ENCODE assay signal across 14 cellular contexts in the genomic region with DNA sequence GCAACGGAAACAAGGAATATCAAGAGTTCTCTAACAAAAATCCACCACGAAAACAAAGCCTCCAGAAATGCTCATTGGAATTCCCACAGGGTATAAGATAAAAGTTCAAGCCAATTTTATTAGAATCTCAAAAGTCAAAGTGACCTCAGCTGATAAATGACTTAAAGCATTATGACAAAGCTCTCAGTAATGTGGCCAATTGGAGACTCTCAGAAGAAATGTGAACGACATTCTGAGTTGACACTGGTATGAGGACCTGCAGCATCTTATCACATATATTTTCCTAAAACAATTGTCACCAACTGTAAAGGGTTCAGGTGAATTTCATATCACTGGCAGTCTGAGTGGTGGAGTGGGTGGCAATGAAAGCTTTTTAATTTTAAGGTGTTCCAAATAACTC.
DNase-seq lines count a peak whose midpoint lies in the region; ATAC-seq and TF ChIP-seq lines count a peak whose summit lies in the region.
"Had no signal": no experiment of that assay in that cellular context is flagged by ENCODE, and none has a peak within 500 bp of the region (broad histone marks: within the 10 kb centered on the region; RNA-seq: fewer than 3 reads in every experiment).

No MANE protein-coding gene starts in this region.

- no peaks in the 10 kb centered on the region for H3K27me3 Mint-ChIP-seq in CD4-positive, alpha-beta T cell
- no peaks in the 10 kb centered on the region for H3K27me3 Mint-ChIP-seq in activated naive CD8-positive, alpha-beta T cell treated with anti-CD3 and anti-CD28 coated beads for 36 hours
- no peaks in the 10 kb centered on the region for H3K27me3 Mint-ChIP-seq in natural killer cell (ENCODE audit: low read depth in 2 of 2)
- H3K27me3 Mint-ChIP-seq: effector memory CD8-positive, alpha-beta T cell had no signal

- H3K36me3 ChIP-seq in HUES48 (ENCODE audit: control insufficient read depth, insufficient read depth, low read length), result no peaks in the 10 kb centered on the region
- H3K36me3 ChIP-seq in aorta (ENCODE audit: control insufficient read depth in 1 of 2, insufficient read depth in 2 of 2, low read length in 1 of 2), result no peaks in the 10 kb centered on the region
- H3K36me3 ChIP-seq: left lung had no signal

- no peak for TF ChIP-seq CTCF in CD4-positive, alpha-beta T cell (IDR thresholded peaks at IDR 0.05)
- TF ChIP-seq CTCF in natural killer cell (IDR thresholded peaks at IDR 0.05), result no peak

- H3K9me3 Mint-ChIP-seq in CD4-positive, alpha-beta T cell, result no peaks in the 10 kb centered on the region
- H3K9me3 Mint-ChIP-seq in activated naive CD8-positive, alpha-beta T cell treated with anti-CD3 and anti-CD28 coated beads for 36 hours, result peaks cover 1% of the 10 kb centered on the region
- H3K9me3 Mint-ChIP-seq in natural killer cell, result no peaks in the 10 kb centered on the region
- H3K9me3 Mint-ChIP-seq: effector memory CD8-positive, alpha-beta T cell had no signal

- H3K27me3 ChIP-seq in CD4-positive, alpha-beta T cell (ENCODE audit: control insufficient read depth, insufficient read depth, low read length), result no peaks in the 10 kb centered on the region
- H3K27me3 ChIP-seq in HUES48 (ENCODE audit: control insufficient read depth, insufficient read depth, low read length) (no peaks in the 10 kb centered on the region), aorta (ENCODE audit: control insufficient read depth in 1 of 2, insufficient read depth in 2 of 2, low read length in 1 of 2) (no peaks in the 10 kb centered on the region)
- H3K27me3 ChIP-seq: left lung had no signal

- peaks cover 47% of the 10 kb centered on the region for H3K36me3 Mint-ChIP-seq in CD4-positive, alpha-beta T cell (ENCODE audit: low read depth)
- H3K36me3 Mint-ChIP-seq in activated naive CD8-positive, alpha-beta T cell treated with anti-CD3 and anti-CD28 coated beads for 36 hours, result peaks cover 62% of the 10 kb centered on the region
- H3K36me3 Mint-ChIP-seq in natural killer cell, result no peaks in the 10 kb centered on the region

- no peaks in the 10 kb centered on the region for H3K9me3 ChIP-seq in CD4-positive, alpha-beta T cell (ENCODE audit: control insufficient read depth, low read length)
- H3K9me3 ChIP-seq in HUES48 (ENCODE audit: control insufficient read depth, insufficient read depth, low read length) (no peaks in the 10 kb centered on the region), aorta (ENCODE audit: control insufficient read depth, low read length) (no peaks in the 10 kb centered on the region)
- H3K9me3 ChIP-seq: left lung had no signal

- no peak overlapping the region for H3K9ac ChIP-seq in HUES48 (ENCODE audit: low read depth, low read length)

- no peak for ATAC-seq in CD4-positive, alpha-beta T cell (ENCODE audit: poor library complexity)
- ATAC-seq in natural killer cell, result no peak
- no peak for ATAC-seq in aorta (ENCODE audit: low FRiP score)
- ATAC-seq in HG03025 (IDR thresholded peaks at IDR 0.05; ENCODE audit: low FRiP score, unreplicated experiment), result no peak
- ATAC-seq: effector memory CD8-positive, alpha-beta T cell; left lung had no signal

- H3K4me1 ChIP-seq in HUES48 (ENCODE audit: control insufficient read depth, insufficient read depth, low read length), result peaks cover 30% of the 10 kb centered on the region
- peaks cover 1 to 8% of the 10 kb centered on the region in 2 donors for H3K4me1 ChIP-seq in aorta (ENCODE audit: control insufficient read depth in 1 of 2, insufficient read depth in 2 of 2, low read length in 2 of 2)

- no peak for DNase-seq in CD4-positive, alpha-beta T cell
- no peak for DNase-seq in activated naive CD8-positive, alpha-beta T cell treated with anti-CD3 and anti-CD28 coated beads for 36 hours
- DNase-seq in natural killer cell, result no peak
- no peak for DNase-seq in islet precursor cell
- no peak for DNase-seq in HEK293T (ENCODE audit: extremely low spot score)
- no peak for DNase-seq in aorta
- DNase-seq: DMS79; effector memory CD8-positive, alpha-beta T cell; left lung; NCI-H1694; NCI-H446 treated with DMSO at 0.1 percent for 48 hours; SHP77 treated with DMSO at 0.1 percent for 48 hours had no signal

- CTCF ChIA-PET in CD4-positive, alpha-beta T cell (lab: Charles Lee), result interaction anchor here (1.4 kb wide), 1 partner anchor 15 kb away, joined by 3 read pairs; no protein-coding TSS in a partner anchor
- CTCF ChIA-PET in HEK293T (lab: Yijun Ruan, JAX), result no interaction called here

- H3K27ac Mint-ChIP-seq in CD4-positive, alpha-beta T cell, result peak overlapping the region; percentile 100
- H3K27ac Mint-ChIP-seq in activated naive CD8-positive, alpha-beta T cell treated with anti-CD3 and anti-CD28 coated beads for 36 hours, result peak overlapping the region; percentile 94
- peak overlapping the region; percentile 27 to 77 for H3K27ac Mint-ChIP-seq in natural killer cell

- peaks cover 78% of the 10 kb centered on the region for H3K4me1 Mint-ChIP-seq in CD4-positive, alpha-beta T cell (ENCODE audit: low read depth)
- H3K4me1 Mint-ChIP-seq in activated naive CD8-positive, alpha-beta T cell treated with anti-CD3 and anti-CD28 coated beads for 36 hours, result peaks cover 89% of the 10 kb centered on the region
- H3K4me1 Mint-ChIP-seq in natural killer cell, result peaks cover 18 to 28% of the 10 kb centered on the region in 2 donors

- H3K27ac ChIP-seq in CD4-positive, alpha-beta T cell (ENCODE audit: low read depth, low read length), result peak overlapping the region; percentile 19
- H3K27ac ChIP-seq in HUES48 (ENCODE audit: low read depth, low read length) (peak overlapping the region; percentile 44), aorta (ENCODE audit: low read depth in 1 of 2, low read length in 2 of 2) (no peak overlapping the region)
- H3K27ac ChIP-seq: left lung had no signal

- H3K4me3 ChIP-seq in HUES48 (ENCODE audit: low read depth, low read length), result no peak overlapping the region; the same call in 1 of the 2 replicates
- H3K4me3 ChIP-seq in aorta (ENCODE audit: low read length in 2 of 2), result no peak overlapping the region
- H3K4me3 ChIP-seq: left lung had no signal

- 2 to 7% methylated on average over 3 of the region's 3 CpGs for WGBS in aorta, 2 donors

- H3K4me3 Mint-ChIP-seq in CD4-positive, alpha-beta T cell, result peak overlapping the region; percentile 36
- peak overlapping the region; percentile 61 for H3K4me3 Mint-ChIP-seq in activated naive CD8-positive, alpha-beta T cell treated with anti-CD3 and anti-CD28 coated beads for 36 hours
- no peak overlapping the region for H3K4me3 Mint-ChIP-seq in natural killer cell

- intact Hi-C loops in CD4-positive, alpha-beta T cell (cut with DNase I, micrococcal nuclease), result loop anchor here in 1 of 2 experiments (5.0 kb wide), 1 partner anchor 128 kb away; no protein-coding TSS in a partner anchor
- intact Hi-C loops in natural killer cell (cut with micrococcal nuclease) (no loop called here), aorta (cut with DNase I) (loop anchor here in 1 of 2 donors (10.0 kb wide), 1 partner anchor 140 kb away; no protein-coding TSS in a partner anchor)

- POLR2A ChIA-PET in CD4-positive, alpha-beta T cell (lab: Charles Lee), result interaction anchor here (0.8 to 3.3 kb wide), 6 partner anchors 12 to 217 kb away, joined by 3 to 11 read pairs (median 4); no protein-coding TSS in a partner anchor
- POLR2A ChIA-PET in HEK293T (lab: Yijun Ruan, JAX), result no interaction called here

TF ChIP-seq in HEK293T, 16 proteins besides CTCF, POLR2A, EP300 and RAD21:
- TF ChIP-seq FOXM1 (IDR thresholded peaks at IDR 0.05; ENCODE audit: borderline replicate concordance) (no peak), BHLHE40 (IDR thresholded peaks at IDR 0.05; ENCODE audit: borderline replicate concordance) (no peak), ARNT (IDR thresholded peaks at IDR 0.05) (no peak), ZNF384 (IDR thresholded peaks at IDR 0.05) (no peak), LEF1 (IDR thresholded peaks at IDR 0.05; ENCODE audit: borderline replicate concordance) (no peak), L3MBTL2 (conservative IDR thresholded peaks at IDR 0.05) (no peak), SUZ12 (IDR thresholded peaks at IDR 0.05) (no peak)
TF ChIP-seq in HEK293T: peak in this region for 0.

Comparison
In these comparisons a context has a peak if more than half of its experiments do, and no peak if none do; other contexts are left out.
1. H3K27ac ChIP-seq: peak in CD4-positive, alpha-beta T cell (single experiment) and HUES48 (single experiment); none in aorta (0 of 2).
2. Peak in every context shown above with its lines, with median percentiles within 50 percentile points of each other: H3K27ac Mint-ChIP-seq.